In the genomic region with DNA sequence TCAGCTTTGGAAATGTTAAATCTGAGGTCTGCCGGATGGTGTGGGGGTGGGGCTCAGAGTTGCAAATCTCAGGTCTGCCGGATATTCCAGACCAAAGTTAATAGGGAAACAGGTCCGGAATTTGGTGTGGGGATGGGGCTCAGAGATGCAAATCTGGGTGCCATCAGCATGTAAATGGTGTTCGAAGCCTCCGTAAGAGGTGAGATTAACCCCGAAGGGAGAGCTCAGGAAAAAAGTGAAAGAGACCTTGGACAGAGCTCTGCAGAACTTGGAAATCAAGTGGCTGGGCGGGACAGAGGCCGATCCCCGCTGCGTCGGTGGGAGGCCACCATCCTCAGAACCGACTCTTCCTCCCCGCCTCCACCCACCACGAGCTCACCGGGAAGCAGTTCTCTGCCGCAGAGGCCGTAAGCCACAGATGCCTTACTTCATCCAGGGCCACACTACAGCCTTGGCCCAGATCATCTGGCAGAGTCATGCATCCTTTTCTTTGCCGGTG, we compare ENCODE assay signal across 8 cellular contexts. TPM values are rescaled to one million over a fixed set of nuclear protein-coding genes. Genes with fewer than 3 reads are reported as not detected.
A peak's percentile ranks its signal among the peaks of the same experiment; 100 is the strongest.
DNase-seq lines count a peak whose midpoint lies in the region; ATAC-seq and TF ChIP-seq lines count a peak whose summit lies in the region.

No MANE protein-coding gene starts in this region.

- no peaks in the 10 kb centered on the region for H3K9me3 ChIP-seq in colonic mucosa

- peak; percentile 12 for ATAC-seq in left lobe of liver
- ATAC-seq in stimulated activated naive B cell treated with anti-CD40 and anti-IgM and Interleukin-4, amounts not matched to agents 10 μg/mL and 1 μg/mL and 100 μg/mL, for 72 hours (replicated peaks) = no peak
- no peak for ATAC-seq in HG03520 (IDR thresholded peaks at IDR 0.05; ENCODE audit: unreplicated experiment)

- TF ChIP-seq CTCF in HFF-Myc (IDR thresholded peaks at IDR 0.05; ENCODE audit: low read depth, low read length, missing control alignments) (no peak), colonic mucosa (IDR thresholded peaks at IDR 0.05) (no peak)

- intact Hi-C loops in colonic mucosa (cut with DNase I) = no loop called here

- peaks cover 8% of the 10 kb centered on the region for H3K4me1 ChIP-seq in colonic mucosa

- peak overlapping the region; percentile 83 for H3K4me3 ChIP-seq in HFF-Myc (replicated peaks; ENCODE audit: low read depth, low read length)
- H3K4me3 ChIP-seq in colonic mucosa = peak overlapping the region; percentile 78

- no peaks in the 10 kb centered on the region for H3K27me3 ChIP-seq in colonic mucosa

- H3K9ac ChIP-seq in colonic mucosa (ENCODE audit: low read depth in 2 of 2, low read length in 2 of 2) = peak overlapping the region in 1 of 2 donors; percentile 52

- DNase-seq in HFF-Myc (ENCODE audit: extremely low read depth, low read depth) (no peak), SW480 (ENCODE audit: low spot score) (peak; percentile 38), colonic mucosa (peak; percentile 79), left lobe of liver (ENCODE audit: low spot score) (peak; percentile 52), SIG-M5 treated with dmso at 0.1 percent for 504 hours (lab: John Stamatoyannopoulos, UW; ENCODE audit: unreplicated experiment) (no peak), putamen (ENCODE audit: low spot score) (no peak)
- peak; percentile 6 for DNase-seq in stimulated activated naive B cell treated with anti-CD40 and anti-IgM and Interleukin-4, amounts not matched to agents 10 μg/mL and 1 μg/mL and 100 μg/mL, for 72 hours

- H3K36me3 Mint-ChIP-seq in stimulated activated naive B cell treated with anti-CD40 and anti-IgM and Interleukin-4, amounts not matched to agents 10 μg/mL and 1 μg/mL and 100 μg/mL, for 72 hours = peaks cover 0 to 1% of the 10 kb centered on the region in 2 donors

- H3K27ac Mint-ChIP-seq in stimulated activated naive B cell treated with anti-CD40 and anti-IgM and Interleukin-4, amounts not matched to agents 10 μg/mL and 1 μg/mL and 100 μg/mL, for 72 hours = peak overlapping the region; percentile 67

- no peaks in the 10 kb centered on the region for H3K9me3 Mint-ChIP-seq in stimulated activated naive B cell treated with anti-CD40 and anti-IgM and Interleukin-4, amounts not matched to agents 10 μg/mL and 1 μg/mL and 100 μg/mL, for 72 hours

- peaks cover 33 to 44% of the 10 kb centered on the region in 2 donors for H3K27me3 Mint-ChIP-seq in stimulated activated naive B cell treated with anti-CD40 and anti-IgM and Interleukin-4, amounts not matched to agents 10 μg/mL and 1 μg/mL and 100 μg/mL, for 72 hours

- H3K4me1 Mint-ChIP-seq in stimulated activated naive B cell treated with anti-CD40 and anti-IgM and Interleukin-4, amounts not matched to agents 10 μg/mL and 1 μg/mL and 100 μg/mL, for 72 hours = peaks cover 38 to 57% of the 10 kb centered on the region in 2 donors

- H3K4me3 Mint-ChIP-seq in stimulated activated naive B cell treated with anti-CD40 and anti-IgM and Interleukin-4, amounts not matched to agents 10 μg/mL and 1 μg/mL and 100 μg/mL, for 72 hours = peak overlapping the region; percentile 83 to 89

- H3K36me3 ChIP-seq in colonic mucosa = no peaks in the 10 kb centered on the region

- peak overlapping the region; percentile 93 for H3K27ac ChIP-seq in colonic mucosa

RNA-seq across cellular contexts. Expression of a gene that starts 1.7 kb away (rescaled TPM):
- 10 to 100 TPM; 34.4 to 51.3 TPM for total RNA-seq in colonic mucosa
- 33.8 TPM for total RNA-seq in left lobe of liver

RNA-seq across cellular contexts. Expression of a gene that starts 50.0 kb away (rescaled TPM):
- total RNA-seq in colonic mucosa (10 to 100 TPM; 35.6 to 62.1 TPM), left lobe of liver (140 TPM)

Comparison
In these comparisons a context has a peak if more than half of its experiments do, and no peak if none do; other contexts are left out.
1. DNase-seq: peak in SW480 (single experiment), colonic mucosa (single experiment), left lobe of liver (single experiment) and stimulated activated naive B cell treated with anti-CD40 and anti-IgM and Interleukin-4, amounts not matched to agents 10 μg/mL and 1 μg/mL and 100 μg/mL, for 72 hours (single experiment); none in HFF-Myc (single experiment), SIG-M5 treated with dmso at 0.1 percent for 504 hours (single experiment) and putamen (single experiment).